1 cellular context compared by ENCODE assay signal in genomic region chr2:176132397-176133086, GRCh38.
TF ChIP-seq lines count a peak whose summit lies in the region.

No MANE protein-coding gene starts in this region.

TF ChIP-seq in HepG2, 621 proteins besides CTCF, POLR2A, EP300 and RAD21:
- no peak for TF ChIP-seq ZKSCAN8 (CRISPR knock-in tag; IDR thresholded peaks at IDR 0.05; ENCODE audit: borderline replicate concordance)
- no peak for TF ChIP-seq PAXIP1 (CRISPR knock-in tag; conservative IDR thresholded peaks at IDR 0.05)
- TF ChIP-seq ZNF589 (CRISPR knock-in tag; conservative IDR thresholded peaks at IDR 0.05) = no peak
- TF ChIP-seq SCMH1 (CRISPR knock-in tag; IDR thresholded peaks at IDR 0.05; ENCODE audit: borderline replicate concordance) = 0 out of 2 replicates have a peak, but pooled peaks have one; percentile 40
- TF ChIP-seq EZH2 (conservative IDR thresholded peaks at IDR 0.05; ENCODE audit: low read depth, low read length) = peak; percentile 77
- no peak for TF ChIP-seq SP5 (CRISPR knock-in tag; IDR thresholded peaks at IDR 0.05; ENCODE audit: borderline replicate concordance, low read depth)
- TF ChIP-seq RNF2 (conservative IDR thresholded peaks at IDR 0.05; ENCODE audit: low read depth) = 0 out of 2 replicates have a peak, but pooled peaks have one; percentile 51
- TF ChIP-seq CBX2 (IDR thresholded peaks at IDR 0.05; ENCODE audit: low read depth, low read length) = peak; percentile 91
- TF ChIP-seq CBX2 (CRISPR knock-in tag; IDR thresholded peaks at IDR 0.05; ENCODE audit: low read depth) = peak; percentile 59
